1 cellular context compared by ENCODE assay signal in the genomic region with DNA sequence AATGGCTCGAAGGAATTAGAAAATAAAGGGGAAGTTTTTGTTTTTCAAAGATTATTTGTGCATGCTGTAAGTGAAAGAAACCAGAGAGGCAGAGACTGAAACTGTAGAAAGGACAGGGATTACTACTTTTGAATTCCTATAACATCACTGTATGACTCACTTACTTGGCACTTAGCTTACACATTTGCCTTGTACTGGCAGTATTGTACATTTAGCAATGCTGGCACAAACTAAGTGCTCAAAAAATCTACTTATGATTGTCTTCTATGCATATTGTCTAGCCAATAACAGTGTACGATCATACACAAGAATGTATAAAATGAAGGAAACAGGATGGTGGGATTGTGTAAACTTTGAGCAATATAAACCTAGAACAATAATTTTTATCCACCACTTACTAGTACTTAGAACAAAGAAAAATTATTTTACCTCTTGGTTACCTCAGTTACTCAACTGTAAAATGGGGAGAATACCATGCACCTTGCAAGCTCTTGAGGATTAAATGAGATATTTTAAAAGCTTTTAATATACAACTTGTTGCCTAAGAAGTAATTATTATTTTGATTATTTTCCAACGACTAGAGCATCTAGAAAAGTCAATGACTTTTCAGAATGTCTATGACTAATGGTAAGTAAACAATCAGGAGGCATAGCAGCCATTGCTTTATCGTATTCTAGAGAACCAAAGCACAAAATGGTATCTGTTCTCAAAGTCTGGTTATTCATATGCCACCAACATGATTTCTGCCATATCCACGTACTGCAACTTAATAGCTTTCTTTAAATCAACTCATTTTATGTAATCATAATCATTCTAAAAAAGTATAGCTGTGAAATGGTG.
TF ChIP-seq lines count a peak whose summit lies in the region.

No MANE protein-coding gene starts in this region.

TF ChIP-seq in SK-N-SH treated with all-trans-retinoic acid at 6 μM for 48 hours, 23 proteins besides CTCF, POLR2A, EP300 and RAD21 (continued from another document):
- TF ChIP-seq, protein P1, sequence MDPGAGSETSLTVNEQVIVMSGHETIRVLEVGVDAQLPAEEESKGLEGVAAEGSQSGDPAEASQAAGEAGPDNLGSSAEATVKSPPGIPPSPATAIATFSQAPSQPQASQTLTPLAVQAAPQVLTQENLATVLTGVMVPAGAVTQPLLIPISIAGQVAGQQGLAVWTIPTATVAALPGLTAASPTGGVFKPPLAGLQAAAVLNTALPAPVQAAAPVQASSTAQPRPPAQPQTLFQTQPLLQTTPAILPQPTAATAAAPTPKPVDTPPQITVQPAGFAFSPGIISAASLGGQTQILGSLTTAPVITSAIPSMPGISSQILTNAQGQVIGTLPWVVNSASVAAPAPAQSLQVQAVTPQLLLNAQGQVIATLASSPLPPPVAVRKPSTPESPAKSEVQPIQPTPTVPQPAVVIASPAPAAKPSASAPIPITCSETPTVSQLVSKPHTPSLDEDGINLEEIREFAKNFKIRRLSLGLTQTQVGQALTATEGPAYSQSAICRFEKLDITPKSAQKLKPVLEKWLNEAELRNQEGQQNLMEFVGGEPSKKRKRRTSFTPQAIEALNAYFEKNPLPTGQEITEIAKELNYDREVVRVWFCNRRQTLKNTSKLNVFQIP (CRISPR knock-in tag; IDR thresholded peaks at IDR 0.05; ENCODE audit: borderline replicate concordance, low read depth): no peak
TF ChIP-seq in SK-N-SH treated with all-trans-retinoic acid at 6 μM for 48 hours: peak in this region for 0.
